Comparison of ENCODE assay signal across 14 cellular contexts in the genomic region with DNA sequence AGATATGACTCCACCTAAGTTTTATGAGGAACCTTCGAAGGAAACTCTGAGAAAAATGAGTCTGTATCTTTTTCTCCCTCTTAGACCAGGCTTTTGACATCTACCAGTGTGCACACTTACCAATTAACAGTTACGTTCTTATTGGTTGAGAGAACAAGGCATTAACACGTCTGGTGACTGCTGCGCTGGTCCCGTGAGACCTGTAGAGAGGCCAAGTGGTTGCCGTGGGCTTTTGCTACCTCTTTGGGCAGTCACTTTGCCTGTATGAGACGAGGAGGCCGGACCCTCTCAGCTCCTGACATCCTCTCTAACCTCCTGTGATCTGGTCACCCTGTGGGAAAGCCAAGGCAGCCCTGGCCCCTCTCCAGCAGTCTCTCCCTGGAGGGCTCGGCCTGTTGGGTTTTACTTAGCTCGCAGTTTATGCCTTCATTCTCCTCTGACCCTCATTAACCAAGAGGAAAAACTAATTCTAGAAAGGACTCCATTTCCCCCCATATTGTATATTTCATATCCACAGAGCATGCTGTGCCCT.
"Had no signal": no experiment of that assay in that cellular context is flagged by ENCODE, and none has a peak within 500 bp of the region (broad histone marks: within the 10 kb centered on the region; RNA-seq: fewer than 3 reads in every experiment).

No MANE protein-coding gene starts in this region.

- H3K9me3 Mint-ChIP-seq: activated B cell treated with CpG ODN at 0.5 μM for 24 hours; activated CD4-positive, alpha-beta T cell treated with anti-CD3 and anti-CD28 coated beads, Interleukin-2, amount 10 ng/mL, durations not matched to agents 24 days and 14 days; activated T-helper 1 cell treated with anti-CD3 and anti-CD28 coated beads, Interleukin-12 subunit alpha, Interleukin-12 subunit beta, Interleukin-2, Interleukin-4 antibody, amounts not matched to agents 30 ng/mL and 10 ng/mL and 1 ng/mL, durations not matched to agents 14 hours and 24 hours and 36 hours; neural crest cell; stimulated activated effector memory CD8-positive, alpha-beta T cell treated with anti-CD3 and anti-CD28 coated beads, Interleukin-12 subunit alpha, Interleukin-12 subunit beta, amount 100 ng/mL, for 72 hours had no signal

- ATAC-seq: foreskin keratinocyte; left lung; pancreas; stimulated activated effector memory CD8-positive, alpha-beta T cell treated with anti-CD3 and anti-CD28 coated beads, Interleukin-12 subunit alpha, Interleukin-12 subunit beta, amount 100 ng/mL, for 72 hours had no signal

- H3K27ac Mint-ChIP-seq: activated B cell treated with CpG ODN at 0.5 μM for 24 hours; activated CD4-positive, alpha-beta T cell treated with anti-CD3 and anti-CD28 coated beads, Interleukin-2, amount 10 ng/mL, durations not matched to agents 24 days and 14 days; activated T-helper 1 cell treated with anti-CD3 and anti-CD28 coated beads, Interleukin-12 subunit alpha, Interleukin-12 subunit beta, Interleukin-2, Interleukin-4 antibody, amounts not matched to agents 30 ng/mL and 10 ng/mL and 1 ng/mL, durations not matched to agents 14 hours and 24 hours and 36 hours; stimulated activated effector memory CD8-positive, alpha-beta T cell treated with anti-CD3 and anti-CD28 coated beads, Interleukin-12 subunit alpha, Interleukin-12 subunit beta, amount 100 ng/mL, for 72 hours had no signal

- DNase-seq: activated B cell treated with CpG ODN at 0.5 μM for 24 hours; activated CD4-positive, alpha-beta T cell treated with anti-CD3 and anti-CD28 coated beads, Interleukin-2, amount 10 ng/mL, durations not matched to agents 24 days and 14 days; activated naive CD4-positive, alpha-beta T cell; foreskin keratinocyte; head of caudate nucleus; islet precursor cell; left lung; mesendoderm; pancreas; small intestine had no signal

- H3K36me3 Mint-ChIP-seq: stimulated activated effector memory CD8-positive, alpha-beta T cell treated with anti-CD3 and anti-CD28 coated beads, Interleukin-12 subunit alpha, Interleukin-12 subunit beta, amount 100 ng/mL, for 72 hours had no signal

- H3K9me3 ChIP-seq: left lung, pancreas, tibial nerve had no signal

- H3K36me3 ChIP-seq: left lung, pancreas, tibial nerve had no signal

- H3K4me3 Mint-ChIP-seq: activated B cell treated with CpG ODN at 0.5 μM for 24 hours; activated CD4-positive, alpha-beta T cell treated with anti-CD3 and anti-CD28 coated beads, Interleukin-2, amount 10 ng/mL, durations not matched to agents 24 days and 14 days; activated T-helper 1 cell treated with anti-CD3 and anti-CD28 coated beads, Interleukin-12 subunit alpha, Interleukin-12 subunit beta, Interleukin-2, Interleukin-4 antibody, amounts not matched to agents 30 ng/mL and 10 ng/mL and 1 ng/mL, durations not matched to agents 14 hours and 24 hours and 36 hours; neural crest cell; stimulated activated effector memory CD8-positive, alpha-beta T cell treated with anti-CD3 and anti-CD28 coated beads, Interleukin-12 subunit alpha, Interleukin-12 subunit beta, amount 100 ng/mL, for 72 hours had no signal

- H3K27me3 Mint-ChIP-seq: activated B cell treated with CpG ODN at 0.5 μM for 24 hours; activated CD4-positive, alpha-beta T cell treated with anti-CD3 and anti-CD28 coated beads, Interleukin-2, amount 10 ng/mL, durations not matched to agents 24 days and 14 days had no signal

- H3K4me1 Mint-ChIP-seq: activated CD4-positive, alpha-beta T cell treated with anti-CD3 and anti-CD28 coated beads, Interleukin-2, amount 10 ng/mL, durations not matched to agents 24 days and 14 days; stimulated activated effector memory CD8-positive, alpha-beta T cell treated with anti-CD3 and anti-CD28 coated beads, Interleukin-12 subunit alpha, Interleukin-12 subunit beta, amount 100 ng/mL, for 72 hours had no signal

- H3K27me3 ChIP-seq: foreskin keratinocyte, left lung, pancreas, tibial nerve had no signal

- H3K4me1 ChIP-seq: pancreas had no signal

- H3K4me3 ChIP-seq: left lung, pancreas, tibial nerve had no signal

- H3K27ac ChIP-seq: foreskin keratinocyte, left lung, pancreas, tibial nerve had no signal
